Comparison of ENCODE assay signal across 2 cellular contexts in the genomic region with DNA sequence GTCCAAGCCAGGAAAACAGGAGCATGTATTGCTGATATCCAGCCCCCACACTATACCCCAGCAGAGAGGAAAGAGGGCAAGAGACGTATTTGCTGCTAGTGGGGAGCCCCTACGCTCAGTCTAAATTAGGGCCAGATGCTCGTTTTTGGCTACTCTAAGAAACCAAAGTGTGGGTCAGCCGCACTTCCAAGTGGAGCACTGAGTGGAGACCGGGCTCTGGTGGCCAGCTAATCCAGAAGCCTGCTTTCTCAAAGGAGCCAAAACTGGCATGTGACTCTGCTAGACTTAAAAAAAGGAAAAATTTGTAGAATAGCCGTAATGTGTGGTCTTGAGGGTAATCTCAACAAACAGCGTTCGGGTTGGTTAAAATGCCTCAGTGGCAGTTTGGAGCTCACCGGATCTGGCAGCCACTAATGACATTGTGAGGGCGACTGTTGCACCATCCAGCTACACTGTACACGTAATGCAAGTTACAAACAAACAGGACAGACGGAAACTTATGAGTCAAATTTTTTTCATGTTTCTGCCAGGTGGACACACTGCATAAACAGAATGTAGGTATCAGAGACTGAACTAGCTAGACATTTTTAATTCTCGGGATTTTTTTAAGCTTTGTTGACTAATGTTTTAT.
TF ChIP-seq lines count a peak whose summit lies in the region.

No MANE protein-coding gene starts in this region.

TF ChIP-seq in HepG2, 621 proteins besides CTCF, POLR2A, EP300 and RAD21 (continues in another document):
- no peak for TF ChIP-seq ZNF414 (CRISPR knock-in tag; IDR thresholded peaks at IDR 0.05)
- no peak for TF ChIP-seq ZBTB21 (CRISPR knock-in tag; IDR thresholded peaks at IDR 0.05)
- TF ChIP-seq SP4 (CRISPR knock-in tag; IDR thresholded peaks at IDR 0.05): no peak
- TF ChIP-seq ZNF160 (CRISPR knock-in tag; IDR thresholded peaks at IDR 0.05): no peak
- no peak for TF ChIP-seq NFKBIZ (CRISPR knock-in tag; IDR thresholded peaks at IDR 0.05)
- no peak for TF ChIP-seq HNRNPLL (IDR thresholded peaks at IDR 0.05; ENCODE audit: low read depth, low read length, poor library complexity, severe bottlenecking)
- TF ChIP-seq MAFG (CRISPR knock-in tag; IDR thresholded peaks at IDR 0.05): no peak
- no peak for TF ChIP-seq ZNF20 (CRISPR knock-in tag; IDR thresholded peaks at IDR 0.05)
- TF ChIP-seq, protein P1, sequence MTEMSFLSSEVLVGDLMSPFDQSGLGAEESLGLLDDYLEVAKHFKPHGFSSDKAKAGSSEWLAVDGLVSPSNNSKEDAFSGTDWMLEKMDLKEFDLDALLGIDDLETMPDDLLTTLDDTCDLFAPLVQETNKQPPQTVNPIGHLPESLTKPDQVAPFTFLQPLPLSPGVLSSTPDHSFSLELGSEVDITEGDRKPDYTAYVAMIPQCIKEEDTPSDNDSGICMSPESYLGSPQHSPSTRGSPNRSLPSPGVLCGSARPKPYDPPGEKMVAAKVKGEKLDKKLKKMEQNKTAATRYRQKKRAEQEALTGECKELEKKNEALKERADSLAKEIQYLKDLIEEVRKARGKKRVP (CRISPR knock-in tag; IDR thresholded peaks at IDR 0.05): no peak
- no peak for TF ChIP-seq ZBTB26 (CRISPR knock-in tag; IDR thresholded peaks at IDR 0.05; ENCODE audit: borderline replicate concordance)
- TF ChIP-seq, protein P2, sequence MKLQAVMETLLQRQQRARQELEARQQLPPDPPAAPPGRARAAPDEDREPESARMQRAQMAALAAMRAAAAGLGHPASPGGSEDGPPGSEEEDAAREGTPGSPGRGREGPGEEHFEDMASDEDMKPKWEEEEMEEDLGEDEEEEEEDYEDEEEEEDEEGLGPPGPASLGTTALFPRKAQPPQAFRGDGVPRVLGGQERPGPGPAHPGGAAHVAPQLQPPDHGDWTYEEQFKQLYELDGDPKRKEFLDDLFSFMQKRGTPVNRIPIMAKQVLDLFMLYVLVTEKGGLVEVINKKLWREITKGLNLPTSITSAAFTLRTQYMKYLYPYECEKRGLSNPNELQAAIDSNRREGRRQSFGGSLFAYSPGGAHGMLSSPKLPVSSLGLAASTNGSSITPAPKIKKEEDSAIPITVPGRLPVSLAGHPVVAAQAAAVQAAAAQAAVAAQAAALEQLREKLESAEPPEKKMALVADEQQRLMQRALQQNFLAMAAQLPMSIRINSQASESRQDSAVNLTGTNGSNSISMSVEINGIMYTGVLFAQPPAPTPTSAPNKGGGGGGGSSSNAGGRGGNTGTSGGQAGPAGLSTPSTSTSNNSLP (IDR thresholded peaks at IDR 0.05; ENCODE audit: low read depth, low read length): no peak
- no peak for TF ChIP-seq FOSL2 (CRISPR knock-in tag; IDR thresholded peaks at IDR 0.05)
- TF ChIP-seq, protein P3, sequence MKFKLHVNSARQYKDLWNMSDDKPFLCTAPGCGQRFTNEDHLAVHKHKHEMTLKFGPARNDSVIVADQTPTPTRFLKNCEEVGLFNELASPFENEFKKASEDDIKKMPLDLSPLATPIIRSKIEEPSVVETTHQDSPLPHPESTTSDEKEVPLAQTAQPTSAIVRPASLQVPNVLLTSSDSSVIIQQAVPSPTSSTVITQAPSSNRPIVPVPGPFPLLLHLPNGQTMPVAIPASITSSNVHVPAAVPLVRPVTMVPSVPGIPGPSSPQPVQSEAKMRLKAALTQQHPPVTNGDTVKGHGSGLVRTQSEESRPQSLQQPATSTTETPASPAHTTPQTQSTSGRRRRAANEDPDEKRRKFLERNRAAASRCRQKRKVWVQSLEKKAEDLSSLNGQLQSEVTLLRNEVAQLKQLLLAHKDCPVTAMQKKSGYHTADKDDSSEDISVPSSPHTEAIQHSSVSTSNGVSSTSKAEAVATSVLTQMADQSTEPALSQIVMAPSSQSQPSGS (CRISPR knock-in tag; IDR thresholded peaks at IDR 0.05): no peak
- TF ChIP-seq, protein P4, sequence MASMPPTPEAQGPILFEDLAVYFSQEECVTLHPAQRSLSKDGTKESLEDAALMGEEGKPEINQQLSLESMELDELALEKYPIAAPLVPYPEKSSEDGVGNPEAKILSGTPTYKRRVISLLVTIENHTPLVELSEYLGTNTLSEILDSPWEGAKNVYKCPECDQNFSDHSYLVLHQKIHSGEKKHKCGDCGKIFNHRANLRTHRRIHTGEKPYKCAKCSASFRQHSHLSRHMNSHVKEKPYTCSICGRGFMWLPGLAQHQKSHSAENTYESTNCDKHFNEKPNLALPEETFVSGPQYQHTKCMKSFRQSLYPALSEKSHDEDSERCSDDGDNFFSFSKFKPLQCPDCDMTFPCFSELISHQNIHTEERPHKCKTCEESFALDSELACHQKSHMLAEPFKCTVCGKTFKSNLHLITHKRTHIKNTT (CRISPR knock-in tag; IDR thresholded peaks at IDR 0.05): no peak
- no peak for TF ChIP-seq PAXIP1 (CRISPR knock-in tag; conservative IDR thresholded peaks at IDR 0.05)

TF ChIP-seq in WTC11, 78 proteins besides CTCF, POLR2A, EP300 and RAD21 (continued from another document):
- TF ChIP-seq, protein P5, sequence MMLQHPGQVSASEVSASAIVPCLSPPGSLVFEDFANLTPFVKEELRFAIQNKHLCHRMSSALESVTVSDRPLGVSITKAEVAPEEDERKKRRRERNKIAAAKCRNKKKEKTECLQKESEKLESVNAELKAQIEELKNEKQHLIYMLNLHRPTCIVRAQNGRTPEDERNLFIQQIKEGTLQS (CRISPR knock-in tag; conservative IDR thresholded peaks at IDR 0.05): no peak
- TF ChIP-seq ZNF281 (CRISPR knock-in tag; IDR thresholded peaks at IDR 0.05) (no peak), SOX15 (CRISPR knock-in tag; IDR thresholded peaks at IDR 0.05) (no peak)
